Comparison of ENCODE assay signal across 25 cellular contexts in the genomic region with DNA sequence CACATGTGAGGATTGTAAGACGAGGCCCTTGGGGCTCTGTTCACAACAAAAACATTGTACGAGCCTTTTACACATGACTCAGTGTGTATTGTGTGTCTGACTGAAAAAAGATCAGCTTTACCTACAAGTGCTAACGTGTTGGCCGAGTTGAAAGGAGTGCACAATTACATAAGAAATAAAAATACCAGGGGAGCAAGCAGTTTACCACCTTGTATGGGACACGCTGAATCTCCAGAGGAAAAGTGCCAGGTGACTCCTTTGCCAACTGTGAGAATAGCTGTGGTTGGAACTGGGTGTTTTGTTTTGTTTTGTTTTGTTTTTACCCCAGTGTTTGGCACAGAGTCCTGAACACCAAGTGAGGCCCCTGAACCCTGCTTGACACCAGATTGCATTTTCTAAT. TPM values are rescaled to one million over a fixed set of nuclear protein-coding genes. Genes with fewer than 3 reads are reported as not detected.
A peak's percentile ranks its signal among the peaks of the same experiment; 100 is the strongest.
DNase-seq lines count a peak whose midpoint lies in the region; ATAC-seq lines count a peak whose summit lies in the region.
"Had no signal": no experiment of that assay in that cellular context is flagged by ENCODE, and none has a peak within 500 bp of the region (broad histone marks: within the 10 kb centered on the region; RNA-seq: fewer than 3 reads in every experiment).

No MANE protein-coding gene starts in this region.

- H3K4me3 ChIP-seq in SJSA1 (no peak overlapping the region), skeletal muscle satellite cell (ENCODE audit: low read length) (no peak overlapping the region)
- H3K4me3 ChIP-seq: coronary artery, lower lobe of right lung, psoas muscle, spleen had no signal

- H3K27me3 Mint-ChIP-seq in activated CD4-positive, alpha-beta T cell treated with anti-CD3 and anti-CD28 coated beads, Interleukin-2, amount 10 ng/mL, durations not matched to agents 24 days and 14 days: no peaks in the 10 kb centered on the region
- H3K27me3 Mint-ChIP-seq: activated CD4-positive, alpha-beta memory T cell treated with anti-CD3 and anti-CD28 coated beads, Interleukin-2, amount 10 ng/mL, durations not matched to agents 7 days and 5 days; stimulated activated naive CD8-positive, alpha-beta T cell treated with anti-CD3 and anti-CD28 coated beads, Interleukin-15, Interleukin-2, amounts not matched to agents 100 ng/mL and 50 ng/mL, for 24 hours had no signal

- intact Hi-C loops in activated CD4-positive, alpha-beta T cell treated with anti-CD3 and anti-CD28 coated beads, Interleukin-2, amount 10 ng/mL, durations not matched to agents 24 days and 14 days (cut with micrococcal nuclease): no loop called here

- peak overlapping the region; percentile 17 for H3K4me2 ChIP-seq in skeletal muscle satellite cell (ENCODE audit: low read length)

- H3K4me1 Mint-ChIP-seq in activated CD4-positive, alpha-beta T cell treated with anti-CD3 and anti-CD28 coated beads, Interleukin-2, amount 10 ng/mL, durations not matched to agents 24 days and 14 days: peaks cover 4% of the 10 kb centered on the region

- H3K9me3 ChIP-seq in SJSA1 (replicated peaks): no peaks in the 10 kb centered on the region
- H3K9me3 ChIP-seq in skeletal muscle satellite cell (replicated peaks; ENCODE audit: low read length): no peaks in the 10 kb centered on the region
- H3K9me3 ChIP-seq: lower lobe of right lung, neutrophil, psoas muscle, spleen had no signal

- H3K36me3 ChIP-seq in SJSA1: no peaks in the 10 kb centered on the region; the same call in 1 of the 2 replicates
- no peaks in the 10 kb centered on the region for H3K36me3 ChIP-seq in skeletal muscle satellite cell (ENCODE audit: insufficient read depth, low read length)
- H3K36me3 ChIP-seq: lower lobe of right lung, neutrophil, spleen had no signal

- peak overlapping the region; percentile 95 for H3K27ac ChIP-seq in SJSA1
- H3K27ac ChIP-seq: coronary artery, lower lobe of right lung, neutrophil, psoas muscle, spleen had no signal

- ATAC-seq in esophagus mucosa: peak; percentile 82
- ATAC-seq: lower lobe of right lung had no signal

- peaks cover 48% of the 10 kb centered on the region for H3K4me1 ChIP-seq in SJSA1 (replicated peaks)
- peaks cover 62% of the 10 kb centered on the region for H3K4me1 ChIP-seq in skeletal muscle satellite cell (ENCODE audit: control insufficient read depth, insufficient read depth, low read length)

- no peaks in the 10 kb centered on the region for H3K9me3 Mint-ChIP-seq in activated CD4-positive, alpha-beta T cell treated with anti-CD3 and anti-CD28 coated beads, Interleukin-2, amount 10 ng/mL, durations not matched to agents 24 days and 14 days
- H3K9me3 Mint-ChIP-seq: stimulated activated naive CD8-positive, alpha-beta T cell treated with anti-CD3 and anti-CD28 coated beads, Interleukin-15, Interleukin-2, amounts not matched to agents 100 ng/mL and 50 ng/mL, for 24 hours; type B pancreatic cell had no signal

- H3K27me3 ChIP-seq in SJSA1 (replicated peaks) (no peaks in the 10 kb centered on the region), skeletal muscle satellite cell (ENCODE audit: control insufficient read depth, insufficient read depth, low read length) (no peaks in the 10 kb centered on the region)
- H3K27me3 ChIP-seq: neutrophil, spleen had no signal

- no peak overlapping the region for H3K27ac Mint-ChIP-seq in activated CD4-positive, alpha-beta T cell treated with anti-CD3 and anti-CD28 coated beads, Interleukin-2, amount 10 ng/mL, durations not matched to agents 24 days and 14 days
- H3K27ac Mint-ChIP-seq: activated CD4-positive, alpha-beta memory T cell treated with anti-CD3 and anti-CD28 coated beads, Interleukin-2, amount 10 ng/mL, durations not matched to agents 7 days and 5 days; stimulated activated naive CD8-positive, alpha-beta T cell treated with anti-CD3 and anti-CD28 coated beads, Interleukin-15, Interleukin-2, amounts not matched to agents 100 ng/mL and 50 ng/mL, for 24 hours had no signal

- H3K9ac ChIP-seq in skeletal muscle satellite cell (ENCODE audit: low read depth, low read length): no peak overlapping the region

- no peak overlapping the region for H3K4me3 Mint-ChIP-seq in activated CD4-positive, alpha-beta T cell treated with anti-CD3 and anti-CD28 coated beads, Interleukin-2, amount 10 ng/mL, durations not matched to agents 24 days and 14 days
- H3K4me3 Mint-ChIP-seq: activated CD4-positive, alpha-beta memory T cell treated with anti-CD3 and anti-CD28 coated beads, Interleukin-2, amount 10 ng/mL, durations not matched to agents 7 days and 5 days; stimulated activated naive CD8-positive, alpha-beta T cell treated with anti-CD3 and anti-CD28 coated beads, Interleukin-15, Interleukin-2, amounts not matched to agents 100 ng/mL and 50 ng/mL, for 24 hours; type B pancreatic cell had no signal

- H3K36me3 Mint-ChIP-seq in activated CD4-positive, alpha-beta T cell treated with anti-CD3 and anti-CD28 coated beads, Interleukin-2, amount 10 ng/mL, durations not matched to agents 24 days and 14 days (ENCODE audit: low read depth): no peaks in the 10 kb centered on the region

- DNase-seq in NCI-H2171 treated with DMSO at 0.1 percent for 48 hours (lab: John Stamatoyannopoulos, UW): peak; percentile 1
- no peak for DNase-seq in NCI-H2171 (lab: John Stamatoyannopoulos, UW)
- peak in 1 of 2 experiments; percentile 60 for DNase-seq in SJSA1 (ENCODE audit: low read depth in 1 of 2, low spot score in 2 of 2)
- no peak for DNase-seq in SKM-1 (lab: John Stamatoyannopoulos, UW; ENCODE audit: unreplicated experiment)
- DNase-seq in activated CD4-positive, alpha-beta T cell treated with anti-CD3 and anti-CD28 coated beads, Interleukin-2, amount 10 ng/mL, durations not matched to agents 24 days and 14 days: no peak
- no peak for DNase-seq in DMS79 treated with DMSO at 0.1 percent for 48 hours (lab: John Stamatoyannopoulos, UW)
- DNase-seq: 8988T; activated CD4-positive, alpha-beta memory T cell treated with anti-CD3 and anti-CD28 coated beads, Interleukin-2, amount 10 ng/mL, durations not matched to agents 7 days and 5 days; activated CD4-positive, CD25-positive, alpha-beta regulatory T cell; activated effector memory CD4-positive, alpha-beta T cell treated with anti-CD3 and anti-CD28 coated beads, Interleukin-2, amount 50 U/mL, for 16 hours; foreskin melanocyte; lower lobe of right lung; NCI-H1105; NCI-H510A treated with DMSO at 0.1 percent for 48 hours; psoas muscle; RPMI8226; spleen; stimulated activated CD4-positive, alpha-beta T cell treated with anti-CD3 and anti-CD28 coated beads, Interleukin-4, amount 100 ng/mL, for 1 hour; T-helper 9 cell had no signal

RNA-seq across cellular contexts. Expression of gene ZSWIM6, which starts 32.8 kb away (rescaled TPM):
- 5.7 and 13.1 TPM in 2 replicates for total RNA-seq in SJSA1 (2014; rRNA removed; shearing (Covaris generic))
- total RNA-seq in esophagus mucosa: 6.3 TPM
- 7.9 and 10.0 TPM in 2 replicates for total RNA-seq in skeletal muscle satellite cell (2012; rRNA removed)
- total RNA-seq in activated CD4-positive, alpha-beta T cell treated with anti-CD3 and anti-CD28 coated beads, Interleukin-2, amount 10 ng/mL, durations not matched to agents 24 days and 14 days: 7.4 and 7.9 TPM in 2 replicates
